In the genomic region with DNA sequence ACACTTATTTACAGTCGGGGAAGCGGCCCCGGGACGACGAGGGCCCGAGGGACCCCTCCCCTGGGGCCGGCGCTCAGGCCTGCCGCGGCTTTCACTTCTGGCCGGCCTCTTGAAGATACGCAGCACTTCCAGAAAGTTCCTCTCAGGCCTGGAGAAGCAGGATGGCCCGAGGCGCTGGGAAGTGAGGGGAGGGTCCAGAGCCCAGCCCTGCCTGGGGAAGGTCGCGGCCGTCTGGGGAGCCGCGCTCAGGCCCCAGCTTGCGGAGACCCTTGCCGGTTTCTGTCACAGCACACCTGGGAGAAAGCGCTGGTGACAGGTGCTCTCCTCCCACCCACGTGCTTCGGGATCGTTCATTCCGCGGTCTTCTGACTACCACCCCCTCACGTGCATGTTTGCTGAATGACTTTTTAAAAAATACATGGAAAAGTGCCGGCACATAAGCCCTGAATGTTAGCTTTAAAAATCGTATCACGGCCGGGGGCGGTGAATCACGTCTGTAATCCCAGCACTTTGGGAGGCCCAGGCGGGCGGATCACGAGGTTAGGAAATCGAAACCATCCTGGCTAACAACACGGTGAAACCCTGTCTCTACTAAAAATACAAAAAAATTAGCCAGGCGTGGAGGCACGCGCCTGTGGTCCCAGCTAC, we compare ENCODE assay signal across 8 cellular contexts. TPM values are rescaled to one million over a fixed set of nuclear protein-coding genes. Genes with fewer than 3 reads are reported as not detected.
DNase-seq lines count a peak whose midpoint lies in the region; ATAC-seq and FAIRE-seq lines count a peak whose summit lies in the region.

No MANE protein-coding gene starts in this region.

- peaks cover 17% of the 10 kb centered on the region for H3K36me3 ChIP-seq in BLaER1
- no peaks in the 10 kb centered on the region for H3K36me3 ChIP-seq in iPS DF 6.9 (ENCODE audit: control insufficient read depth, insufficient read depth, low read length)
- H3K36me3 ChIP-seq in skeletal muscle tissue (ENCODE audit: control insufficient read depth in 3 of 3, insufficient read depth in 3 of 3, low read length in 3 of 3): peaks cover 10 to 20% (median 17%) of the 10 kb centered on the region in 3 donors

- H4K20me1 ChIP-seq in BLaER1: peaks cover 34% of the 10 kb centered on the region

- no peak for FAIRE-seq in frontal cortex (lab: Jason Lieb, UNC)

- H3K4me1 Mint-ChIP-seq in activated naive CD8-positive, alpha-beta T cell treated with anti-CD3 and anti-CD28 coated beads for 36 hours: peaks cover 36% of the 10 kb centered on the region

- no peaks in the 10 kb centered on the region for H3K9me3 Mint-ChIP-seq in activated naive CD8-positive, alpha-beta T cell treated with anti-CD3 and anti-CD28 coated beads for 36 hours

- DNase-seq in HT-29 (ENCODE audit: low spot score): peak; percentile 56
- peak; percentile 20 for DNase-seq in activated naive CD8-positive, alpha-beta T cell treated with anti-CD3 and anti-CD28 coated beads for 36 hours
- DNase-seq in iPS DF 6.9 (ENCODE audit: low read depth, low spot score): no peak
- DNase-seq in hippocampal formation (lab: John Stamatoyannopoulos, UW): no peak
- no peak for DNase-seq in frontal cortex (ENCODE audit: low spot score in 2 of 2)

- no CpG with 5 or more reads among the region's 42 CpGs for WGBS in iPS DF 6.9 (ENCODE audit: insufficient coverage, insufficient read length)

- H3K27me3 ChIP-seq in BLaER1 (no peaks in the 10 kb centered on the region), iPS DF 6.9 (ENCODE audit: control insufficient read depth, insufficient read depth, low read length) (no peaks in the 10 kb centered on the region), skeletal muscle tissue (ENCODE audit: control insufficient read depth in 3 of 3, insufficient read depth in 3 of 3, low read length in 3 of 3) (no peaks in the 10 kb centered on the region)

- peaks cover 46% of the 10 kb centered on the region for H3K4me1 ChIP-seq in BLaER1
- peaks cover 1% of the 10 kb centered on the region; the same call in 1 of the 2 replicates for H3K4me1 ChIP-seq in iPS DF 6.9 (ENCODE audit: control insufficient read depth, insufficient read depth, low read length)
- H3K4me1 ChIP-seq in skeletal muscle tissue (ENCODE audit: control insufficient read depth in 3 of 3, insufficient read depth in 3 of 3, low read length in 3 of 3): peaks cover 18 to 32% (median 29%) of the 10 kb centered on the region in 3 donors

- H3K9me3 ChIP-seq in BLaER1 (no peaks in the 10 kb centered on the region), iPS DF 6.9 (ENCODE audit: control insufficient read depth, insufficient read depth, low read length) (no peaks in the 10 kb centered on the region), skeletal muscle tissue (ENCODE audit: control insufficient read depth in 3 of 3, low read length in 3 of 3) (no peaks in the 10 kb centered on the region)

- H3K36me3 Mint-ChIP-seq in activated naive CD8-positive, alpha-beta T cell treated with anti-CD3 and anti-CD28 coated beads for 36 hours: peaks cover 22% of the 10 kb centered on the region

- ATAC-seq in HG02973 (IDR thresholded peaks at IDR 0.05; ENCODE audit: unreplicated experiment): no peak

- H3K9ac ChIP-seq in BLaER1: peak overlapping the region; percentile 94
- peak overlapping the region; percentile 94 to 97 (median 96) for H3K9ac ChIP-seq in skeletal muscle tissue (ENCODE audit: low read depth in 1 of 3, low read length in 3 of 3)

- no peaks in the 10 kb centered on the region for H3K27me3 Mint-ChIP-seq in activated naive CD8-positive, alpha-beta T cell treated with anti-CD3 and anti-CD28 coated beads for 36 hours

- H3K27ac ChIP-seq in BLaER1 (peak overlapping the region; percentile 96), iPS DF 6.9 (ENCODE audit: low read length) (no peak overlapping the region), skeletal muscle tissue (ENCODE audit: low read depth, low read length) (peak overlapping the region; percentile 96)

- H3K27ac Mint-ChIP-seq in activated naive CD8-positive, alpha-beta T cell treated with anti-CD3 and anti-CD28 coated beads for 36 hours: peak overlapping the region; percentile 95

- peak overlapping the region; percentile 90 for H3K4me3 ChIP-seq in BLaER1
- H3K4me3 ChIP-seq in iPS DF 6.9 (ENCODE audit: low read length): peak overlapping the region; percentile 79; the same call in 1 of the 2 replicates
- H3K4me3 ChIP-seq in skeletal muscle tissue (ENCODE audit: low read length in 3 of 3): peak overlapping the region; percentile 90 to 98 (median 97)

- peak overlapping the region; percentile 97 for H3K4me2 ChIP-seq in BLaER1

- peak overlapping the region; percentile 91 for H3K4me3 Mint-ChIP-seq in activated naive CD8-positive, alpha-beta T cell treated with anti-CD3 and anti-CD28 coated beads for 36 hours

RNA-seq across cellular contexts. Expression of a gene that starts 0.7 kb away (rescaled TPM):
- 21.0 and 23.9 TPM in 2 replicates for total RNA-seq in HT-29 (2014; rRNA removed; shearing (Covaris generic))
- total RNA-seq in activated naive CD8-positive, alpha-beta T cell treated with anti-CD3 and anti-CD28 coated beads for 36 hours: 10 to 100 TPM; 37.2 to 41.7 TPM
- total RNA-seq in skeletal muscle tissue: 49.6 TPM
- total RNA-seq in frontal cortex: 102 TPM

Comparison
In these comparisons a context has a peak if more than half of its experiments do, and no peak if none do; other contexts are left out.
1. DNase-seq: peak in HT-29 (single experiment) and activated naive CD8-positive, alpha-beta T cell treated with anti-CD3 and anti-CD28 coated beads for 36 hours (single experiment); none in iPS DF 6.9 (single experiment), hippocampal formation (0 of 2) and frontal cortex (0 of 2).
2. Peak in every context shown above with its lines, with median percentiles within 50 percentile points of each other: H3K4me3 ChIP-seq.